In the genomic region with DNA sequence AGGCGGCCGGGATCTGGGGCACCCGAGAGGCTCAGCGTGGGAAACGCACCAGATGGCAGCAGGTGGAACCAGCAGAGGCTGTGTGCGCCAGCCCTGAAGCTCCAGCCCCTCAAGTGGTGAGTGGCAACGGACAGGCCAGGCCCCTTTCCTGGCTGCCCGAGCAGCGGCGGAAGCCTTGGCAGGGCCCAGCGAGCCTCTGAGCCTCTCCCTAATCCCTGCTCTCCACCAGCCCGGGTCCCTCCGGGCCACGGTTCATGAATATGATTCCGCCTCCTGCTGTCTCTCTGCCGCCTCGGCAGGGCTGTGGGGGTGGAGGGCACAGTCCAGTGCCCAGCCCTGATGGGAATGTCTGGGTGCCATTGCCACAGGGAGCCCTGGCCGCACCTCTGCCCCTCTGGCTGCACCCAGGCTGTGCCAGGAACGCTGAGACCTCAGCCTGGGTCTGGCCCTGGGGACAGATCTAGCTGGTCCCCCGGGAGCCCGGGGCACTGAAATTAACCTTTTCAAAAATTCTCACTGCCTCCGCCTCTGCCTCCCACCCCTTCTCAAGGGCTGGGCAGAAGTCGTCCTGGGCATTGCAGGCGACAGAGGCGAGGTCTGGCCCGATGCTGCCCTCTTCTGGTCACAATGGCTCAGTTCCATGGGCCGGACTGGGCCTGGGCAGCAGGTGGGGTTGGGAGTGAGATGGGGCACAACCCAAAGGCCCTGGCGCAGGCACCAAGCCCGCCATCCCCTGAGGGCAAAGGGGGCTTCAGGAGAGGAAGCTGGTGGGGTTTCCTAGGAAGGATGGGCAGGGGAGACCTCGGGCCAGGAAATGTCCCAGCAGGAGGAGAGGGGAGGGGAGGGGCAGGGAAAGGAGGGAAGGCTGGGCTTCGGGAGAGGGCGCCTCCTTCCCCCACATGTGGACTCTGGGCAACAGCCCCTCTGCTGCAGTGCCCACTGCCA, we compare ENCODE assay signal across 8 cellular contexts. TPM values are rescaled to one million over a fixed set of nuclear protein-coding genes. Genes with fewer than 3 reads are reported as not detected.
DNase-seq lines count a peak whose midpoint lies in the region; ATAC-seq and TF ChIP-seq lines count a peak whose summit lies in the region.

No MANE protein-coding gene starts in this region.

- H3K9me3 Mint-ChIP-seq in chondrocyte (ENCODE audit: low read depth): peaks cover 3% of the 10 kb centered on the region

- DNase-seq in GM03348 (ENCODE audit: low spot score) (peak; percentile 95), NCI-H2227 treated with DMSO at 0.1 percent for 48 hours (lab: John Stamatoyannopoulos, UW) (peak; percentile 38), chondrocyte (ENCODE audit: low spot score) (no peak), left lobe of liver (ENCODE audit: low spot score) (peak; percentile 77)
- DNase-seq in activated CD4-positive, alpha-beta T cell treated with anti-CD3 and anti-CD28 coated beads for 1 hour: peak; percentile 57
- peak; percentile 80 to 81 for DNase-seq in stimulated activated CD4-positive, alpha-beta T cell treated with anti-CD3 and anti-CD28 coated beads, Interleukin-2, amount 100 ng/mL, for 24 hours

- H3K4me1 Mint-ChIP-seq in chondrocyte (ENCODE audit: low read depth): peaks cover 4% of the 10 kb centered on the region

- ATAC-seq in HG02798 (IDR thresholded peaks at IDR 0.05; ENCODE audit: poor library complexity, unreplicated experiment) (peak; percentile 71), left lobe of liver (peak; percentile 94), HG03457 (IDR thresholded peaks at IDR 0.05; ENCODE audit: unreplicated experiment) (no peak)

- H3K36me3 Mint-ChIP-seq in chondrocyte (ENCODE audit: low read depth): no peaks in the 10 kb centered on the region

- H3K27ac Mint-ChIP-seq in chondrocyte (ENCODE audit: unreplicated experiment): no peak overlapping the region

- H3K4me3 Mint-ChIP-seq in chondrocyte (ENCODE audit: unreplicated experiment): no peak overlapping the region

- peaks cover 25% of the 10 kb centered on the region for H3K27me3 Mint-ChIP-seq in chondrocyte (ENCODE audit: low read depth)

- peak; percentile 94 for TF ChIP-seq CTCF in chondrocyte (IDR thresholded peaks at IDR 0.05)

RNA-seq across cellular contexts. Expression of a gene that starts 20.3 kb away (rescaled TPM):
- total RNA-seq in chondrocyte (not detected in 3 replicates), left lobe of liver (0.03 TPM)

RNA-seq across cellular contexts. Expression of a gene that starts 38.0 kb away (rescaled TPM):
- total RNA-seq in chondrocyte: 14.3 to 17.1 TPM (median 15.3 TPM) in 3 replicates
- total RNA-seq in left lobe of liver: 4.7 TPM

RNA-seq across cellular contexts. Expression of a gene that starts 43.8 kb away (rescaled TPM):
- total RNA-seq in chondrocyte (25.3 to 43.5 TPM (median 40.0 TPM) in 3 replicates), left lobe of liver (4.8 TPM)
